Comparison of ENCODE assay signal across 11 cellular contexts in genomic region chr13:30806784-30807183, GRCh38.
A peak's percentile ranks its signal among the peaks of the same experiment; 100 is the strongest.
DNase-seq lines count a peak whose midpoint lies in the region; ATAC-seq and FAIRE-seq lines count a peak whose summit lies in the region.
"Had no signal": no experiment of that assay in that cellular context is flagged by ENCODE, and none has a peak within 500 bp of the region (broad histone marks: within the 10 kb centered on the region; RNA-seq: fewer than 3 reads in every experiment).

No MANE protein-coding gene starts in this region.

- H3K23ac ChIP-seq in mesendoderm (ENCODE audit: low read length): no peak overlapping the region

- no peak overlapping the region for H3K4me3 ChIP-seq in GM23248
- H3K4me3 ChIP-seq in small intestine (ENCODE audit: low read depth in 1 of 2, low read length in 2 of 2): no peak overlapping the region
- H3K4me3 ChIP-seq in mesendoderm (ENCODE audit: low read length): no peak overlapping the region
- H3K4me3 ChIP-seq: heart left ventricle had no signal

- in situ Hi-C loops in GM23248 (cut with MboI): no loop called here

- H3K79me2 ChIP-seq in GM23248 (ENCODE audit: insufficient read depth) (no peaks in the 10 kb centered on the region), mesendoderm (ENCODE audit: control insufficient read depth, insufficient read depth, low read length) (no peaks in the 10 kb centered on the region)

- H2BK5ac ChIP-seq in mesendoderm (ENCODE audit: low read length): no peak overlapping the region

- 0 to 4% methylated on average over 3 of the region's 3 CpGs for WGBS in GM23248 (ENCODE audit: low coverage in 1 of 2, low lambda C conversion rate in 2 of 2, missing lambda C conversion rate in 2 of 2), 2 experiments
- 26 to 45% (median 44%) methylated on average over 3 of the region's 3 CpGs for WGBS in small intestine, 3 donors
- no CpG with 5 or more reads among the region's 3 CpGs for WGBS in mesendoderm (ENCODE audit: extremely low coverage, insufficient coverage, low lambda C conversion rate)

- H3K27me3 ChIP-seq in GM23248 (replicated peaks; ENCODE audit: insufficient read depth) (no peaks in the 10 kb centered on the region), small intestine (ENCODE audit: control insufficient read depth in 2 of 2, insufficient read depth in 2 of 2, low read length in 2 of 2) (no peaks in the 10 kb centered on the region), mesendoderm (ENCODE audit: insufficient read depth, low read length, poor library complexity) (no peaks in the 10 kb centered on the region)
- H3K27me3 ChIP-seq: heart left ventricle had no signal

- H2BK15ac ChIP-seq in mesendoderm (replicated peaks; ENCODE audit: low read depth): no peak overlapping the region

- no peak overlapping the region for H3K4me2 ChIP-seq in GM23248 (ENCODE audit: unreplicated experiment)
- no peak overlapping the region for H3K4me2 ChIP-seq in mesendoderm (ENCODE audit: low read length)

- ATAC-seq in GM21576 (IDR thresholded peaks at IDR 0.05; ENCODE audit: unreplicated experiment) (no peak), HG03520 (IDR thresholded peaks at IDR 0.05; ENCODE audit: unreplicated experiment) (no peak)
- ATAC-seq: T-helper 17 cell had no signal

- H3K18ac ChIP-seq in mesendoderm (ENCODE audit: low read length): no peak overlapping the region

- no peak overlapping the region for H3K56ac ChIP-seq in mesendoderm (ENCODE audit: low read length)

- FAIRE-seq in RCC 7860 (lab: Jason Lieb, UNC): peak; percentile 53
- no peak for FAIRE-seq in small intestine (lab: Jason Lieb, UNC)

- H3K4me1 ChIP-seq in GM23248 (ENCODE audit: insufficient read depth): peaks cover 38% of the 10 kb centered on the region
- H3K4me1 ChIP-seq in small intestine (ENCODE audit: control insufficient read depth in 2 of 2, insufficient read depth in 1 of 2, low read depth in 1 of 2, low read length in 1 of 2): peaks cover 0 to 2% of the 10 kb centered on the region in 2 donors
- H3K4me1 ChIP-seq in mesendoderm (ENCODE audit: control insufficient read depth, low read depth, low read length): no peaks in the 10 kb centered on the region

- no peaks in the 10 kb centered on the region for H4K20me1 ChIP-seq in GM23248 (ENCODE audit: insufficient read depth)

- H2AFZ ChIP-seq in GM23248: no peak overlapping the region

- H3K9me3 ChIP-seq in GM23248 (ENCODE audit: low read depth): no peaks in the 10 kb centered on the region
- no peaks in the 10 kb centered on the region for H3K9me3 ChIP-seq in small intestine (ENCODE audit: control insufficient read depth, low read depth)
- H3K9me3 ChIP-seq: heart left ventricle had no signal

- H3K4ac ChIP-seq in mesendoderm (ENCODE audit: low read depth, low read length): no peak overlapping the region

- H2AK5ac ChIP-seq in mesendoderm (ENCODE audit: low read length): no peak overlapping the region

- H3K9ac ChIP-seq in GM23248: no peak overlapping the region
- H3K9ac ChIP-seq in mesendoderm (ENCODE audit: low read length): no peak overlapping the region

- H3K27ac ChIP-seq in GM23248: peak overlapping the region; percentile 55
- no peak overlapping the region for H3K27ac ChIP-seq in small intestine (ENCODE audit: low read depth in 1 of 2, low read length in 1 of 2)
- no peak overlapping the region for H3K27ac ChIP-seq in mesendoderm (ENCODE audit: low read depth, low read length)

- DNase-seq in GM23248 (peak; percentile 90), RCC 7860 (ENCODE audit: low spot score) (peak; percentile 27), fibroblast of gingiva (ENCODE audit: low read depth) (peak; percentile 65), small intestine (peak; percentile 11), mesendoderm (no peak)
- DNase-seq: DND-41, heart left ventricle, KBM-7, T-helper 17 cell had no signal

- no peak overlapping the region for H4K8ac ChIP-seq in mesendoderm (ENCODE audit: low read depth, low read length)

- no peaks in the 10 kb centered on the region for H3K36me3 ChIP-seq in GM23248 (ENCODE audit: low read depth)
- no peaks in the 10 kb centered on the region for H3K36me3 ChIP-seq in small intestine (ENCODE audit: control insufficient read depth in 2 of 2, insufficient read depth in 2 of 2, low read length in 2 of 2)
- H3K36me3 ChIP-seq in mesendoderm (ENCODE audit: control insufficient read depth, insufficient read depth, low read length): no peaks in the 10 kb centered on the region
- H3K36me3 ChIP-seq: heart left ventricle had no signal

- H3K9me2 ChIP-seq in GM23248 (ENCODE audit: insufficient read depth): no peaks in the 10 kb centered on the region

- H2BK120ac ChIP-seq in mesendoderm (ENCODE audit: low read depth, low read length): no peak overlapping the region

- H4K5ac ChIP-seq in mesendoderm (ENCODE audit: low read length): no peak overlapping the region

- peaks cover 15% of the 10 kb centered on the region for H3F3A ChIP-seq in GM23248 (ENCODE audit: insufficient read depth)

- no peaks in the 10 kb centered on the region for H3K79me1 ChIP-seq in mesendoderm (ENCODE audit: low read length)
